In the genomic region with DNA sequence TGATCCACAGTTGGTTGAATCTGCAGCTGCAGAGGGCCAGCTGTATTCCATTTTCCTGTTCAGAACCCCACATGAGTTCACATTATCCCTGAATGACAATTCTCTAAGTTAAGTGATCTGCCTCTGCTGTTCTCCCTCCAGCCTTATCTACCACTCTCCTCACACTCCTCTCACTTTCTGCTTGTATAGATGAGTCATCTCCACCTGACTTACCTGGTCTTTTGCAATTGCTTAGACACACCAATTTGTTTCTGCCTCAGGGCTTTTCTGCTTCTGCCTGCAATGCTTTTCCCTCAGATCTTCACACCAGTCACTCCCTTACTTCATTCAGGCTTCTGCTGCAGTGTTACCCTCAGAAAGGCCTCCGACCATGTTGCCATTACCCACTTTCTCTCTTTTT, we compare ENCODE assay signal across 13 cellular contexts.
A peak's percentile ranks its signal among the peaks of the same experiment; 100 is the strongest.
DNase-seq lines count a peak whose midpoint lies in the region; ATAC-seq and TF ChIP-seq lines count a peak whose summit lies in the region.
"Had no signal": no experiment of that assay in that cellular context is flagged by ENCODE, and none has a peak within 500 bp of the region (broad histone marks: within the 10 kb centered on the region; RNA-seq: fewer than 3 reads in every experiment).

No MANE protein-coding gene starts in this region.

- WGBS in right lobe of liver (ENCODE audit: insufficient coverage, low coverage, low lambda C conversion rate, missing lambda C conversion rate): 88% methylated on average over 1 of the region's 1 CpG

- peak; percentile 24 for DNase-seq in Calu3
- DNase-seq in T47D (ENCODE audit: low read depth in 1 of 2, low spot score in 1 of 2): peak; percentile 11 to 81
- no peak for DNase-seq in right lobe of liver
- DNase-seq in T-helper 2 cell treated with Interferon-gamma antibody and Interleukin-4, amounts not matched to agents 5 μg/mL and 100 μg/mL, for 36 hours (ENCODE audit: low spot score): no peak
- DNase-seq: activated CD4-positive, alpha-beta memory T cell treated with anti-CD3 and anti-CD28 coated beads for 36 hours; hypothalamus; T-helper 1 cell had no signal

- intact Hi-C loops in Calu3 (cut with micrococcal nuclease; ENCODE audit: unreplicated experiment): loop anchor here (10.0 kb wide), 1 partner anchor 304 kb away; no protein-coding TSS in a partner anchor
- intact Hi-C loops in right lobe of liver (cut with DNase I): no loop called here

- peaks cover 0 to 11% (median 2%) of the 10 kb centered on the region in 4 donors for H3K36me3 ChIP-seq in right lobe of liver

- no peaks in the 10 kb centered on the region for H3K27me3 Mint-ChIP-seq in Calu3 (ENCODE audit: unreplicated experiment)
- H3K27me3 Mint-ChIP-seq in T-helper 2 cell treated with Interferon-gamma antibody and Interleukin-4, amounts not matched to agents 5 μg/mL and 100 μg/mL, for 36 hours (ENCODE audit: low read depth): no peaks in the 10 kb centered on the region
- H3K27me3 Mint-ChIP-seq: activated CD4-positive, alpha-beta memory T cell treated with anti-CD3 and anti-CD28 coated beads for 36 hours had no signal

- TF ChIP-seq RAD21 in Ishikawa (IDR thresholded peaks at IDR 0.05; ENCODE audit: low read depth): no peak

- in situ Hi-C loops in T47D (cut with HindIII; ENCODE audit: low pct_unique_long_range_greater_than_20kb, low sequenced_read_pairs): no loop called here

- peak overlapping the region; percentile 92 for H3K27ac Mint-ChIP-seq in Calu3 (ENCODE audit: unreplicated experiment)
- no peak overlapping the region for H3K27ac Mint-ChIP-seq in T-helper 2 cell treated with Interferon-gamma antibody and Interleukin-4, amounts not matched to agents 5 μg/mL and 100 μg/mL, for 36 hours
- H3K27ac Mint-ChIP-seq: nephron had no signal

- ATAC-seq in right lobe of liver: peak; percentile 59 to 98 (median 68)
- no peak for ATAC-seq in HG02840 (IDR thresholded peaks at IDR 0.05; ENCODE audit: low FRiP score, unreplicated experiment)
- no peak for ATAC-seq in HG03565 (IDR thresholded peaks at IDR 0.05; ENCODE audit: unreplicated experiment)
- no peak for ATAC-seq in GM18502 (IDR thresholded peaks at IDR 0.05; ENCODE audit: poor library complexity, unreplicated experiment)

- peaks cover 6% of the 10 kb centered on the region for H3K36me3 Mint-ChIP-seq in Calu3 (ENCODE audit: insufficient read depth, unreplicated experiment)
- H3K36me3 Mint-ChIP-seq in T-helper 2 cell treated with Interferon-gamma antibody and Interleukin-4, amounts not matched to agents 5 μg/mL and 100 μg/mL, for 36 hours (ENCODE audit: low read depth): peaks cover 28% of the 10 kb centered on the region

- H3K4me1 ChIP-seq in right lobe of liver: peaks cover 0 to 2% (median 0%) of the 10 kb centered on the region in 4 donors
- H3K4me1 ChIP-seq: ascending aorta had no signal

- no TSS peak for BruUV-seq in Calu3 (replicated peaks; lab: Mats Ljungman, UMichigan)

- H3K4me1 Mint-ChIP-seq in Calu3 (ENCODE audit: low read depth, unreplicated experiment): peaks cover 16% of the 10 kb centered on the region
- H3K4me1 Mint-ChIP-seq in T-helper 2 cell treated with Interferon-gamma antibody and Interleukin-4, amounts not matched to agents 5 μg/mL and 100 μg/mL, for 36 hours (ENCODE audit: low read depth): peaks cover 7% of the 10 kb centered on the region
- H3K4me1 Mint-ChIP-seq: nephron had no signal

- no peak overlapping the region for H3K27ac ChIP-seq in right lobe of liver
- H3K27ac ChIP-seq: ascending aorta had no signal

- CTCF ChIA-PET in Calu3 (lab: Charles Lee): no interaction called here

- no peaks in the 10 kb centered on the region for H3K27me3 ChIP-seq in right lobe of liver
- H3K27me3 ChIP-seq: ascending aorta had no signal

- no peak for TF ChIP-seq POLR2A in right lobe of liver (IDR thresholded peaks at IDR 0.05)

- no peak for TF ChIP-seq EP300 in Ishikawa (IDR thresholded peaks at IDR 0.05; ENCODE audit: borderline replicate concordance)

- no peak overlapping the region for H3K4me3 Mint-ChIP-seq in Calu3 (ENCODE audit: low read depth, unreplicated experiment)
- no peak overlapping the region for H3K4me3 Mint-ChIP-seq in T-helper 2 cell treated with Interferon-gamma antibody and Interleukin-4, amounts not matched to agents 5 μg/mL and 100 μg/mL, for 36 hours
- H3K4me3 Mint-ChIP-seq: activated CD4-positive, alpha-beta memory T cell treated with anti-CD3 and anti-CD28 coated beads for 36 hours; nephron had no signal

- H3K9me3 ChIP-seq in right lobe of liver: no peaks in the 10 kb centered on the region
- H3K9me3 ChIP-seq: ascending aorta had no signal

- H3K4me3 ChIP-seq in right lobe of liver: no peak overlapping the region
- H3K4me3 ChIP-seq: ascending aorta had no signal

- no peaks in the 10 kb centered on the region for H3K9me3 Mint-ChIP-seq in Calu3 (ENCODE audit: low read depth, unreplicated experiment)
- no peaks in the 10 kb centered on the region for H3K9me3 Mint-ChIP-seq in T-helper 2 cell treated with Interferon-gamma antibody and Interleukin-4, amounts not matched to agents 5 μg/mL and 100 μg/mL, for 36 hours
- H3K9me3 Mint-ChIP-seq: activated CD4-positive, alpha-beta memory T cell treated with anti-CD3 and anti-CD28 coated beads for 36 hours; nephron had no signal

- TF ChIP-seq CTCF in Calu3 (IDR thresholded peaks at IDR 0.05; ENCODE audit: unreplicated experiment) (no peak), right lobe of liver (IDR thresholded peaks at IDR 0.05) (no peak)

TF ChIP-seq in Ishikawa, 13 proteins besides CTCF, POLR2A, EP300 and RAD21:
- peak; percentile 57 for TF ChIP-seq USF1 (IDR thresholded peaks at IDR 0.05)
- TF ChIP-seq, protein P1, sequence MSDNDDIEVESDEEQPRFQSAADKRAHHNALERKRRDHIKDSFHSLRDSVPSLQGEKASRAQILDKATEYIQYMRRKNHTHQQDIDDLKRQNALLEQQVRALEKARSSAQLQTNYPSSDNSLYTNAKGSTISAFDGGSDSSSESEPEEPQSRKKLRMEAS (IDR thresholded peaks at IDR 0.05): no peak
- TF ChIP-seq CEBPB (IDR thresholded peaks at IDR 0.05): peak; percentile 59; the same call in 1 of the 2 replicates

Comparison
In these comparisons a context has a peak if more than half of its experiments do, and no peak if none do; other contexts are left out.
1. DNase-seq: peak in Calu3 (single experiment) and T47D (2 of 2); none in right lobe of liver (0 of 3) and T-helper 2 cell treated with Interferon-gamma antibody and Interleukin-4, amounts not matched to agents 5 μg/mL and 100 μg/mL, for 36 hours (single experiment).
2. ATAC-seq: peak in right lobe of liver (4 of 4); none in HG02840 (single experiment), HG03565 (single experiment) and GM18502 (single experiment).